Comparison of ENCODE assay signal across 11 cellular contexts in genomic region chr13:102197193-102197592, GRCh38.
DNase-seq lines count a peak whose midpoint lies in the region; ATAC-seq and TF ChIP-seq lines count a peak whose summit lies in the region.
"Had no signal": no experiment of that assay in that cellular context is flagged by ENCODE, and none has a peak within 500 bp of the region (broad histone marks: within the 10 kb centered on the region; RNA-seq: fewer than 3 reads in every experiment).

No MANE protein-coding gene starts in this region.

- H3K9me2 ChIP-seq in OCI-LY1 (ENCODE audit: low read depth, low read length) = no peaks in the 10 kb centered on the region

- H3K4me2 ChIP-seq in OCI-LY1 (ENCODE audit: low read length) = no peak overlapping the region

- H3F3A ChIP-seq in OCI-LY1 (ENCODE audit: insufficient read depth, low read length) = no peaks in the 10 kb centered on the region

- H3K4me1 ChIP-seq in ACC112 (ENCODE audit: control insufficient read depth, insufficient read depth, low read length, unreplicated experiment) (peaks cover 51% of the 10 kb centered on the region), OCI-LY1 (ENCODE audit: insufficient read depth, low read length, severe bottlenecking) (no peaks in the 10 kb centered on the region)

- H3K27me3 ChIP-seq in ACC112 (ENCODE audit: insufficient read depth, low read length) (no peaks in the 10 kb centered on the region), OCI-LY1 (ENCODE audit: insufficient read depth, low read length) (no peaks in the 10 kb centered on the region)
- H3K27me3 ChIP-seq: ovary had no signal

- no peak overlapping the region for H3K27ac ChIP-seq in ACC112 (ENCODE audit: low read depth, low read length)
- H3K27ac ChIP-seq in OCI-LY1 (ENCODE audit: low read depth, low read length, poor library complexity, severe bottlenecking) = no peak overlapping the region
- H3K27ac ChIP-seq: ovary had no signal

- DNase-seq in fibroblast of the aortic adventitia (ENCODE audit: low read depth) (peak; percentile 12), NCI-H774 (lab: John Stamatoyannopoulos, UW) (no peak)
- no peak for DNase-seq in stimulated activated CD4-positive, alpha-beta T cell treated with anti-CD3 and anti-CD28 coated beads, Interleukin-12 subunit alpha, Interleukin-12 subunit beta, amount 100 ng/mL, for 4 hours
- DNase-seq: CD8-positive, alpha-beta T cell; NCI-H1436; ovary had no signal

- ATAC-seq in GM18909 (IDR thresholded peaks at IDR 0.05; ENCODE audit: poor library complexity, unreplicated experiment) = peak; percentile 54
- ATAC-seq in GM18520 (IDR thresholded peaks at IDR 0.05; ENCODE audit: unreplicated experiment) = no peak
- no peak for ATAC-seq in HG02870 (IDR thresholded peaks at IDR 0.05; ENCODE audit: unreplicated experiment)
- ATAC-seq: CD8-positive, alpha-beta T cell had no signal

- H3K4me3 ChIP-seq in ACC112 (ENCODE audit: low read depth, low read length) (no peak overlapping the region), OCI-LY1 (ENCODE audit: low read depth, low read length, poor library complexity, severe bottlenecking) (no peak overlapping the region), fibroblast of the aortic adventitia (ENCODE audit: low read depth, low read length) (no peak overlapping the region)
- H3K4me3 ChIP-seq: ovary had no signal

- H2AFZ ChIP-seq in ACC112 (ENCODE audit: low read length, unreplicated experiment) (peak overlapping the region; percentile 51), OCI-LY1 (ENCODE audit: low read length) (no peak overlapping the region)

- H3K36me3 ChIP-seq in ACC112 (ENCODE audit: insufficient read depth, low read length) (no peaks in the 10 kb centered on the region), OCI-LY1 (ENCODE audit: insufficient read depth, low read length) (no peaks in the 10 kb centered on the region)
- H3K36me3 ChIP-seq: ovary had no signal

- no peak overlapping the region for H3K9ac ChIP-seq in OCI-LY1 (ENCODE audit: low read length)

- TF ChIP-seq CTCF in OCI-LY1 (IDR thresholded peaks at IDR 0.05; ENCODE audit: low read length) (peak; percentile 42), fibroblast of the aortic adventitia (IDR thresholded peaks at IDR 0.05; ENCODE audit: insufficient read depth, low read length) (peak; percentile 20)

- no peaks in the 10 kb centered on the region for H3K79me2 ChIP-seq in ACC112 (ENCODE audit: control insufficient read depth, insufficient read depth, low read length, unreplicated experiment)
- no peaks in the 10 kb centered on the region for H3K79me2 ChIP-seq in OCI-LY1 (ENCODE audit: insufficient read depth, low read length)

- no peaks in the 10 kb centered on the region for H3K9me3 ChIP-seq in OCI-LY1 (ENCODE audit: low read length)
- H3K9me3 ChIP-seq: ovary had no signal

- no peaks in the 10 kb centered on the region for H4K20me1 ChIP-seq in OCI-LY1 (ENCODE audit: insufficient read depth, low read length)
